Comparison of ENCODE assay signal across 11 cellular contexts in the genomic region with DNA sequence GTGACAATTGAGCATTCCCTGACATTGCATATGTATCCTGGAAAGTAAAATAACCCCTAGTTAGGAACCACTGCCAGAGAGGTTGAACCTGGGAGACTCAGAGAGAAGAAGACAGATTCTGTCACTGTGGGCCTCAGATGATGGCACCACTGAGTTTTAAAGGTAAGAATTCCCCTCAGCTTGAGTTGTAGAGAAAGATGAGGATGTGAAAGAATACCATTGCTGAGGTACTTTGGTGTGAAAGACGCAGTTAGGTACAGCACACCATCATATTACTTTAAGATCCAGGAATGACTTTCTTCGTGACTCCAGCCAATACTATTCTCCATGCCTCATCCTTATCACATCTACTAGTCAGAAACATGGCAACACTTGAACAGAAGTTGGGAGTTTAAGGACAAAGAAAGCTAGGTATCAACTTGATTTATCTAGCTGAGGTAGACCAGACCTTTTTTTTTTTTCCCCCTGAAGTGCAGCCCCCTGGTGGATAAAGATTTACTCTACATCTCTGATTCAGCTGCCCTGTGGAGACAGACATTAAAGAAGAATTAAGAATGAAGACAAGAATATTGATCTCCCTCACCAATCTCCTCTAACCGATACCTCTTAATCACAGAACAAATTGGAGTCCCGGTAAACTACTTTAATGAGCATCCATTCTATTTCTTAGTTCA.
A peak's percentile ranks its signal among the peaks of the same experiment; 100 is the strongest.
DNase-seq lines count a peak whose midpoint lies in the region; ATAC-seq and TF ChIP-seq lines count a peak whose summit lies in the region.
"Had no signal": no experiment of that assay in that cellular context is flagged by ENCODE, and none has a peak within 500 bp of the region (broad histone marks: within the 10 kb centered on the region; RNA-seq: fewer than 3 reads in every experiment).

No MANE protein-coding gene starts in this region.

- CTCF ChIA-PET in CD4-positive, alpha-beta memory T cell (lab: Charles Lee; ENCODE audit: partially characterized antibody): no interaction called here

- H3K4me1 ChIP-seq in BE2C: no peaks in the 10 kb centered on the region
- no peaks in the 10 kb centered on the region for H3K4me1 ChIP-seq in CD4-positive, alpha-beta memory T cell (ENCODE audit: insufficient read depth, low read length)

- TF ChIP-seq CTCF in BE2C (IDR thresholded peaks at IDR 0.05; ENCODE audit: low read depth, low read length): peak; percentile 34
- peak; percentile 41 for TF ChIP-seq CTCF in choroid plexus epithelial cell (conservative IDR thresholded peaks at IDR 0.05; ENCODE audit: low read depth, low read length)

- no peaks in the 10 kb centered on the region for H3K27me3 ChIP-seq in BE2C
- H3K27me3 ChIP-seq in CD4-positive, alpha-beta memory T cell (ENCODE audit: insufficient read depth, low read length): no peaks in the 10 kb centered on the region

- H3K4me3 ChIP-seq in BE2C (ENCODE audit: low read depth, low read length) (no peak overlapping the region), choroid plexus epithelial cell (ENCODE audit: low read depth, low read length) (no peak overlapping the region)
- H3K4me3 ChIP-seq in CD4-positive, alpha-beta memory T cell (ENCODE audit: low read length in 2 of 2): no peak overlapping the region

- no peak overlapping the region for H3K27ac ChIP-seq in CD4-positive, alpha-beta memory T cell (ENCODE audit: low read depth, low read length)

- no peaks in the 10 kb centered on the region for H3K36me3 Mint-ChIP-seq in CD4-positive, alpha-beta memory T cell
- H3K36me3 Mint-ChIP-seq: CD8-positive, alpha-beta memory T cell had no signal

- no peaks in the 10 kb centered on the region for H3K4me1 Mint-ChIP-seq in CD4-positive, alpha-beta memory T cell
- H3K4me1 Mint-ChIP-seq: CD8-positive, alpha-beta memory T cell had no signal

- intact Hi-C loops in CD4-positive, alpha-beta memory T cell (cut with micrococcal nuclease): loop anchor here (10.0 kb wide), 1 partner anchor 967 kb away; no protein-coding TSS in a partner anchor

- peaks cover 0 to 5% (median 3%) of the 10 kb centered on the region in 8 donors for H3K9me3 Mint-ChIP-seq in CD4-positive, alpha-beta memory T cell

- POLR2A ChIA-PET in CD4-positive, alpha-beta memory T cell (lab: Charles Lee; ENCODE audit: partially characterized antibody): no interaction called here

- no peak overlapping the region for H3K4me3 Mint-ChIP-seq in CD4-positive, alpha-beta memory T cell
- H3K4me3 Mint-ChIP-seq: activated CD4-positive, alpha-beta T cell treated with anti-CD3 and anti-CD28 coated beads for 36 hours; CD8-positive, alpha-beta memory T cell had no signal

- no peak for DNase-seq in BE2C
- peak; percentile 16 for DNase-seq in choroid plexus epithelial cell (ENCODE audit: low read depth)
- no peak for DNase-seq in NCI-H2081 treated with DMSO at 0.1 percent for 48 hours (lab: John Stamatoyannopoulos, UW)
- no peak for DNase-seq in CD4-positive, alpha-beta memory T cell
- DNase-seq in RPMI8226: no peak
- DNase-seq: activated CD4-positive, alpha-beta T cell treated with anti-CD3 and anti-CD28 coated beads for 36 hours; activated naive CD4-positive, alpha-beta T cell treated with Interleukin-2 at 50 U/mL for 16 hours; CD8-positive, alpha-beta memory T cell had no signal

- H3K27me3 Mint-ChIP-seq in CD4-positive, alpha-beta memory T cell: peaks cover 0 to 2% of the 10 kb centered on the region in 2 donors
- H3K27me3 Mint-ChIP-seq: activated CD4-positive, alpha-beta T cell treated with anti-CD3 and anti-CD28 coated beads for 36 hours; CD8-positive, alpha-beta memory T cell had no signal

- H3K36me3 ChIP-seq in BE2C: no peaks in the 10 kb centered on the region
- H3K36me3 ChIP-seq in CD4-positive, alpha-beta memory T cell (ENCODE audit: insufficient read depth, low read length): no peaks in the 10 kb centered on the region

- no peak overlapping the region for H3K27ac Mint-ChIP-seq in CD4-positive, alpha-beta memory T cell
- H3K27ac Mint-ChIP-seq: activated CD4-positive, alpha-beta T cell treated with anti-CD3 and anti-CD28 coated beads for 36 hours; CD8-positive, alpha-beta memory T cell had no signal

- no peaks in the 10 kb centered on the region for H3K9me3 ChIP-seq in BE2C
- no peaks in the 10 kb centered on the region for H3K9me3 ChIP-seq in CD4-positive, alpha-beta memory T cell (ENCODE audit: control insufficient read depth in 1 of 2, low read length in 2 of 2)

- ATAC-seq in GM18511 (IDR thresholded peaks at IDR 0.05; ENCODE audit: unreplicated experiment) (peak; percentile 49), HG03432 (IDR thresholded peaks at IDR 0.05; ENCODE audit: unreplicated experiment) (peak; percentile 39), GM19455 (IDR thresholded peaks at IDR 0.05; ENCODE audit: unreplicated experiment) (no peak)
